Comparison of ENCODE assay signal across 14 cellular contexts in the genomic region with DNA sequence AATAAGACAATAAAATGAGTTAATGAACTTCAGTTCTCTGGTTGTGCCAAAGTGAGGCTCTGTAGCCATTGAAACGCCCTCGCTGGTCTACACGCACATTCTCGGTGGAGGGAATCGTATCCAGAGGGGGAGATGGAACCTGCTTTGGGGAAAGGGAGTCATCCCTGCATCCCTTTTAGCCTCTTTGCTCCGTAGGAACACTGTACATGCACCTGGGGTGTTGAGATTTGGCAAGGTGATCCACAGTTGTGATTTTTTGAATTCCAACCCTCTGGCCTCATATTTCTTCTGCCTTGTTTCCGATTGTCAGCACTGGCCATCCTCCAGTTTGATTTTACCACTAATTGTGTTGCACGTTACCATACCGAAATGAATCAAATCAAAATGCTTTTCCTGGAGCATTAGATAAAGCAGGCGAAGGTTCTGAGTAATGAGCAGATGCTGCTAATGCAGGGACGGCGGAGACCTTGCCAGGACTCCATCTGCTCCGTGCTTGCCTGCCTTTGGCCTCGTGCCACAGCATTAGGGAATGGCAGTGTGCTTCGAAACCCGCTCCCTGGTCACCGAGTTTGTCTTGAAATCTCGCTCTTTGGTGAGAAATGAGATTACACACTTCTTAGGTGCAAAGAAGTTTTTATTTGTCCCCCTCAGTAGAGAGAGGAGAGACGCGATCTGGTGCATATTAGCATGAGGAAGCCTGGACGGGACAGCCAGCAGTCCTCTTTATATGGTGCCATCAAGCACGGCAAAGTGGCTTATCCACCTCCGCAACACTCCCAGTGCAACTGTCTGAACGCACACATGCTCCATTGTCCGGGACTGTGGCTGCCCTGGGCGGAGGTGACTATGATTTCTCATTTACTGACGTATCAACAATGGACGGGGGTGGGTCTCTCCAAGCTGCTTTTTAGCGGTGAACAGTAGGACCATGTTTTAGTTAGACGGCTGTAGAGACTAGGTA. TPM values are rescaled to one million over a fixed set of nuclear protein-coding genes. Genes with fewer than 3 reads are reported as not detected.
DNase-seq lines count a peak whose midpoint lies in the region; ATAC-seq and TF ChIP-seq lines count a peak whose summit lies in the region.
"Had no signal": no experiment of that assay in that cellular context is flagged by ENCODE, and none has a peak within 500 bp of the region (broad histone marks: within the 10 kb centered on the region; RNA-seq: fewer than 3 reads in every experiment).

No MANE protein-coding gene starts in this region.

- TF ChIP-seq CTCF in WERI-Rb-1 (IDR thresholded peaks at IDR 0.05; ENCODE audit: low read depth, low read length) (no peak), heart left ventricle (IDR thresholded peaks at IDR 0.05) (no peak), testis (IDR thresholded peaks at IDR 0.05) (no peak)

- H3K27me3 ChIP-seq in WERI-Rb-1 (ENCODE audit: insufficient read depth, low read depth, severe bottlenecking) (no peaks in the 10 kb centered on the region), heart left ventricle (no peaks in the 10 kb centered on the region), testis (no peaks in the 10 kb centered on the region)

- WGBS in heart left ventricle, 4 donors: 58 to 70% (median 65%) methylated on average over 30 of the region's 30 CpGs
- WGBS in testis, 2 donors: 62 to 74% methylated on average over 30 of the region's 30 CpGs

- DNase-seq in Right ventricle myocardium inferior (ENCODE audit: missing footprints): peak; percentile 77
- no peak for DNase-seq in cardiac septum (ENCODE audit: low spot score)
- DNase-seq in WERI-Rb-1: peak; percentile 20
- peak; percentile 39 to 78 (median 72) for DNase-seq in heart left ventricle
- peak; percentile 51 for DNase-seq in testis
- DNase-seq in activated T-cell treated with anti-CD3 and anti-CD28 coated beads for 4 hours: no peak
- DNase-seq: activated T-cell treated with anti-CD3 and anti-CD28 coated beads, Interleukin-2, amount 50 U/mL, for 1 hour; amniotic stem cell; DND-41; NCI-H1436 treated with DMSO at 0.1 percent for 48 hours had no signal

- peak; percentile 72 for ATAC-seq in Right ventricle myocardium inferior
- peak; percentile 41 to 85 (median 72) for ATAC-seq in heart left ventricle
- no peak for ATAC-seq in GM18505 (IDR thresholded peaks at IDR 0.05; ENCODE audit: unreplicated experiment)
- no peak for ATAC-seq in GM18870 (IDR thresholded peaks at IDR 0.05; ENCODE audit: unreplicated experiment)
- ATAC-seq: activated CD4-positive, CD25-positive, alpha-beta regulatory T cell treated with anti-CD3 and anti-CD28 coated beads, Interleukin-2, amount 50 U/mL, for 24 hours had no signal

- H3K27ac ChIP-seq in WERI-Rb-1 (no peak overlapping the region), heart left ventricle (no peak overlapping the region), testis (no peak overlapping the region)
- H3K27ac ChIP-seq: parathyroid adenoma had no signal

- no peak overlapping the region for H3K4me3 ChIP-seq in WERI-Rb-1 (ENCODE audit: low read depth, low read length)
- peak overlapping the region in 1 of 12 donors; percentile 4 for H3K4me3 ChIP-seq in heart left ventricle
- no peak overlapping the region for H3K4me3 ChIP-seq in testis

- intact Hi-C loops in Right ventricle myocardium inferior (cut with DNase I): no loop called here
- intact Hi-C loops in cardiac septum (cut with DNase I): no loop called here
- intact Hi-C loops in heart left ventricle (cut with DNase I): no loop called here
- intact Hi-C loops in testis (cut with DNase I; ENCODE audit: low total_unique reads): no loop called here

- H3K9me3 ChIP-seq in WERI-Rb-1 (ENCODE audit: severe bottlenecking): no peaks in the 10 kb centered on the region
- H3K9me3 ChIP-seq in heart left ventricle: no peaks in the 10 kb centered on the region
- H3K9me3 ChIP-seq in testis: no peaks in the 10 kb centered on the region

- TF ChIP-seq POLR2A in heart left ventricle (IDR thresholded peaks at IDR 0.05) (no peak), testis (IDR thresholded peaks at IDR 0.05) (no peak), GM18505 (IDR thresholded peaks at IDR 0.05; ENCODE audit: borderline replicate concordance, extremely low read depth, insufficient read depth, insufficient read length) (no peak)

- H3K36me3 ChIP-seq in WERI-Rb-1: peaks cover 26% of the 10 kb centered on the region
- peaks cover 0 to 54% (median 36%) of the 10 kb centered on the region in 9 donors for H3K36me3 ChIP-seq in heart left ventricle
- no peaks in the 10 kb centered on the region for H3K36me3 ChIP-seq in testis (ENCODE audit: low read depth, missing control alignments)

- H3K4me1 ChIP-seq in heart left ventricle: peaks cover 0 to 7% (median 0%) of the 10 kb centered on the region in 12 donors
- H3K4me1 ChIP-seq in testis: no peaks in the 10 kb centered on the region
- H3K4me1 ChIP-seq: parathyroid adenoma had no signal

RNA-seq across cellular contexts. Expression of a gene that starts 59.1 kb away (rescaled TPM):
- total RNA-seq in Right ventricle myocardium inferior (5.4 TPM), cardiac septum (10.4 TPM), heart left ventricle (1 to 10 TPM; 5.4 to 9.7 (median 7.1) TPM), testis (10 to 100 TPM; 31.0 to 32.8 TPM)
- polyA plus RNA-seq in heart left ventricle (1 to 10 TPM; 2.4 to 5.2 TPM), testis (ENCODE audit: insufficient read depth, low read depth, low replicate concordance) (11.1 TPM)

Comparison
In these comparisons a context has a peak if more than half of its experiments do, and no peak if none do; other contexts are left out.
1. DNase-seq: peak in Right ventricle myocardium inferior (single experiment), WERI-Rb-1 (single experiment), heart left ventricle (5 of 5) and testis (single experiment); none in cardiac septum (single experiment) and activated T-cell treated with anti-CD3 and anti-CD28 coated beads for 4 hours (single experiment).
2. ATAC-seq: peak in Right ventricle myocardium inferior (single experiment) and heart left ventricle (4 of 4); none in GM18505 (single experiment) and GM18870 (single experiment).